ENCODE assay signal across 7 cellular contexts in genomic region chr11:65314501-65315203, GRCh38. TPM values are rescaled to one million over a fixed set of nuclear protein-coding genes. Genes with fewer than 3 reads are reported as not detected.
DNase-seq lines count a peak whose midpoint lies in the region; ATAC-seq lines count a peak whose summit lies in the region.

Gene CDC42EP2, plus strand, starts transcription at chr11:65314866. Its CDS starts 6,033 bp downstream, at chr11:65320899.

- ATAC-seq in GM18498 (IDR thresholded peaks at IDR 0.05; ENCODE audit: unreplicated experiment) (peak; percentile 88), HG02798 (IDR thresholded peaks at IDR 0.05; ENCODE audit: poor library complexity, unreplicated experiment) (peak; percentile 85), left colon (peak; percentile 85)

- DNase-seq in NCI-H2196 (lab: John Stamatoyannopoulos, UW; ENCODE audit: unreplicated experiment): peak; percentile 84
- DNase-seq in activated CD4-positive, alpha-beta T cell treated with anti-CD3 and anti-CD28 coated beads for 4 hours: peak; percentile 66 to 72
- DNase-seq in left colon: peak; percentile 84 to 90
- peak; percentile 65 to 77 for DNase-seq in stimulated activated CD4-positive, alpha-beta T cell treated with anti-CD3 and anti-CD28 coated beads, Interleukin-1b, Interleukin-23, amount 100 ng/mL, for 4 hours (ENCODE audit: low read depth in 2 of 2)

- intact Hi-C loops in left colon (cut with DNase I, micrococcal nuclease): loop anchor here in 1 of 2 donors (5.0 kb wide), 1 partner anchor 37 kb away; no protein-coding TSS in a partner anchor

- H3K27ac ChIP-seq in cingulate gyrus (ENCODE audit: low read depth, low read length): peak within 1 kb of the TSS; percentile 78

RNA-seq across cellular contexts. Expression of gene CDC42EP2, which starts in this region (rescaled TPM):
- total RNA-seq in left colon: 10 to 100 TPM; 10.3 to 16.2 TPM

Comparison
In these comparisons a context has a peak if more than half of its experiments do, and no peak if none do; other contexts are left out.
1. Peak in every context shown above with its lines: DNase-seq, ATAC-seq and H3K27ac ChIP-seq.